Comparison of ENCODE assay signal across 8 cellular contexts in the genomic region with DNA sequence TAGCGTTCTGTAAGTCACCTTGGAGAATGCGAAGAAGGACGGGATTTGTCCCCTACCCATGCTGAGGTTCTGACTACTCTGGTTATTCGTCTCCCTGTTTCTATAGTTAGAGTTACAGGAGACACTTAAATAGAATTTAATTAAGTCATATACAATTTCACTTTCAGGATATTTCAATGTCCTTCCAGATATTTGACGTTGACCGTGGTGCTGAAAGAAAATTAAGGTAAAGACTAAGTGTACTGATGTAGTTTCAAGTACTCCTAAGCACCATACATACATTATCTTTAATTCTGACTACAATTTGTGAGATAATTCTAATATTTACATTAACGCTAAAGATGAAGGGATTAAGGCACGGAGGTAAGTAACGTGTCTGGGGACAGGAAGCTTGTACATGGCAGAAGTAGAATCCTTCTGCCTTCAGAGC. TPM values are rescaled to one million over a fixed set of nuclear protein-coding genes. Genes with fewer than 3 reads are reported as not detected.
DNase-seq lines count a peak whose midpoint lies in the region; ATAC-seq, FAIRE-seq and TF ChIP-seq lines count a peak whose summit lies in the region.

No MANE protein-coding gene starts in this region.

- H3K4me1 Mint-ChIP-seq in CD14-positive monocyte: peaks cover 58% of the 10 kb centered on the region

- peak overlapping the region; percentile 98 to 99 (median 99) for H3K27ac Mint-ChIP-seq in CD14-positive monocyte

- peak overlapping the region; percentile 88 for H3K27ac ChIP-seq in subcutaneous abdominal adipose tissue (ENCODE audit: low read depth, low read length)

- H3K4me3 ChIP-seq in subcutaneous abdominal adipose tissue (ENCODE audit: low read depth in 1 of 5, low read length in 5 of 5): peak overlapping the region; percentile 83 to 90 (median 87)

- intact Hi-C loops in CD14-positive monocyte (cut with micrococcal nuclease): loop anchor here (5.0 to 10.0 kb wide), 5 partner anchors 324 to 1297 kb away; partner anchors contain the start of genes C11orf54 (in 2 of the 2), TAF1D (in 2 of the 2), ANKRD49 (in 1 of the 2) and MRE11 (in 1 of the 2)

- peak; percentile 4 for ATAC-seq in HG02840 (IDR thresholded peaks at IDR 0.05; ENCODE audit: low FRiP score, unreplicated experiment)

- FAIRE-seq in islet of Langerhans (lab: Jason Lieb, UNC): peak; percentile 96

- no peak for TF ChIP-seq CTCF in CD14-positive monocyte (IDR thresholded peaks at IDR 0.05)

- no peaks in the 10 kb centered on the region for H3K36me3 ChIP-seq in subcutaneous abdominal adipose tissue (ENCODE audit: control insufficient read depth in 5 of 5, insufficient read depth in 5 of 5, low read length in 5 of 5)

- peaks cover 0 to 5% (median 0%) of the 10 kb centered on the region in 7 donors for H3K9me3 Mint-ChIP-seq in CD14-positive monocyte

- peak overlapping the region; percentile 83 to 87 for H3K4me3 Mint-ChIP-seq in CD14-positive monocyte

- H3K4me1 ChIP-seq in subcutaneous abdominal adipose tissue (ENCODE audit: control insufficient read depth in 5 of 5, insufficient read depth in 5 of 5, low read length in 5 of 5): peaks cover 0 to 17% (median 14%) of the 10 kb centered on the region in 5 donors

- peaks cover 2 to 8% of the 10 kb centered on the region in 2 donors for H3K36me3 Mint-ChIP-seq in CD14-positive monocyte

- DNase-seq in CD14-positive monocyte (ENCODE audit: low spot score): no peak
- DNase-seq in amniotic epithelial cell (ENCODE audit: low read depth): peak; percentile 42
- no peak for DNase-seq in stimulated activated CD4-positive, alpha-beta T cell treated with anti-CD3 and anti-CD28 coated beads, Interleukin-4, amount 100 ng/mL, for 1 hour
- no peak for DNase-seq in islet precursor cell
- DNase-seq in iPS-NIHi7 (ENCODE audit: extremely low spot score): no peak

- H3K9me3 ChIP-seq in subcutaneous abdominal adipose tissue (ENCODE audit: control insufficient read depth in 5 of 5, low read length in 5 of 5): no peaks in the 10 kb centered on the region

- H3K27me3 ChIP-seq in subcutaneous abdominal adipose tissue (ENCODE audit: control insufficient read depth in 5 of 5, insufficient read depth in 4 of 5, low read length in 5 of 5): no peaks in the 10 kb centered on the region

- peak overlapping the region in 4 of 5 donors; percentile 85 to 95 (median 92) for H3K9ac ChIP-seq in subcutaneous abdominal adipose tissue (ENCODE audit: low read length in 5 of 5)

- H3K27me3 Mint-ChIP-seq in CD14-positive monocyte (ENCODE audit: low read depth in 3 of 3): no peaks in the 10 kb centered on the region

RNA-seq across cellular contexts. Expression of gene SLC36A4, which starts 0.4 kb away (rescaled TPM):
- polyA plus RNA-seq in CD14-positive monocyte: 10 to 100 TPM; 62.0 to 65.2 TPM
